In the genomic region with DNA sequence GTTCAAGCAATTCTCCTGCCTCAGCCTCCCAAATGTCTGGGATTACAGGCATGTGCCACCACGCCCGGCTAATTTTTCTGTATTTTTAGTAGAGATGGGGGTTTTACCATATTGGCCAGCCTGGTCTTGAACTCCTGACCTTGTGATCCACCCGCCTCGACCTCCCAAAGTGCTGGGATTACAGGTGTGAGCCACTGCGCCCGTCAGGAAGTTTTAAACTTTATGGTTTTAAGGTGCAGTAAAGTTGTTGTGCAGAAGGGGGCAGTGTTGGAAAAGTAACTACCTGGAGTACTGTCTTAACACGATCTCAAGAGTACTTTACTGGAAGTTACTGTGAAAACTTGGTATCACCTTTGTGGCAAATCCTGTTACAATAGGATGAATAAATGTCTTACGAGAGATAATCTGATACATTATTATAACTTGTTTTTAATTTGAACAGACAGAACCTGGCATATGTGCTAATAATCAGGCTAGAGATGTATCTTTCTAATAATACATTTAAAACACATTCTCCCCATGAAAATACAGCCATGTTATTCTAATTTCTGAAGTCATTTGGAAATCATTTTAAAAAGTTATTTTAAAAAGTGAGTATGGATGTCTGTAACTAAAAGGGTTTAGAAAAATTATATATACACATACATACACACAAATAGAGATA, we compare ENCODE assay signal across 7 cellular contexts. TPM values are rescaled to one million over a fixed set of nuclear protein-coding genes. Genes with fewer than 3 reads are reported as not detected.
DNase-seq lines count a peak whose midpoint lies in the region; ATAC-seq and TF ChIP-seq lines count a peak whose summit lies in the region.

No MANE protein-coding gene starts in this region.

- H3K4me1 Mint-ChIP-seq in activated naive CD8-positive, alpha-beta T cell treated with anti-CD3 and anti-CD28 coated beads, Interleukin-2, amount 10 ng/mL, durations not matched to agents 7 days and 5 days = peaks cover 2% of the 10 kb centered on the region

- in situ Hi-C loops in SK-MEL-5 (cut with HindIII; ENCODE audit: low pct_unique_long_range_greater_than_20kb, low sequenced_read_pairs) = no loop called here

- 9% methylated on average over 8 of the region's 8 CpGs for WGBS in smooth muscle cell (ENCODE audit: low lambda C conversion rate)

- H3K9me3 Mint-ChIP-seq in activated naive CD8-positive, alpha-beta T cell treated with anti-CD3 and anti-CD28 coated beads, Interleukin-2, amount 10 ng/mL, durations not matched to agents 7 days and 5 days = no peaks in the 10 kb centered on the region

- peak; percentile 65 for TF ChIP-seq CTCF in GM10266 (IDR thresholded peaks at IDR 0.05; ENCODE audit: control insufficient read depth, insufficient read depth, low read depth, missing control alignments)
- TF ChIP-seq CTCF in KMS-11 (conservative IDR thresholded peaks at IDR 0.05; ENCODE audit: low read depth, low read length) = peak; percentile 76
- peak; percentile 33 to 75 for TF ChIP-seq CTCF in right atrium auricular region (IDR thresholded peaks at IDR 0.05)
- peak; percentile 67 for TF ChIP-seq CTCF in smooth muscle cell (IDR thresholded peaks at IDR 0.05; ENCODE audit: borderline replicate concordance, insufficient read depth, poor library complexity, severe bottlenecking)

- H3K36me3 ChIP-seq in KMS-11 (ENCODE audit: insufficient read depth) = no peaks in the 10 kb centered on the region
- H3K36me3 ChIP-seq in right atrium auricular region = no peaks in the 10 kb centered on the region
- H3K36me3 ChIP-seq in smooth muscle cell (ENCODE audit: low read depth) = no peaks in the 10 kb centered on the region

- H3K9ac ChIP-seq in KMS-11 (no peak overlapping the region), smooth muscle cell (ENCODE audit: low read depth) (no peak overlapping the region)

- H3K27ac Mint-ChIP-seq in activated naive CD8-positive, alpha-beta T cell treated with anti-CD3 and anti-CD28 coated beads, Interleukin-2, amount 10 ng/mL, durations not matched to agents 7 days and 5 days = no peak overlapping the region

- POLR2A ChIA-PET in activated naive CD8-positive, alpha-beta T cell treated with anti-CD3 and anti-CD28 coated beads, Interleukin-2, amount 10 ng/mL, durations not matched to agents 7 days and 5 days (lab: Charles Lee) = interaction anchor here (0.7 kb wide), 2 partner anchors 10 to 1138 kb away, joined by 3 to 4 read pairs; no protein-coding TSS in a partner anchor

- H3K4me3 ChIP-seq in KMS-11 (IDR thresholded peaks at IDR 0.05; ENCODE audit: insufficient read depth, low read depth, low read length) (no peak overlapping the region), right atrium auricular region (no peak overlapping the region), smooth muscle cell (no peak overlapping the region)

- no peak overlapping the region for H3K4me3 Mint-ChIP-seq in activated naive CD8-positive, alpha-beta T cell treated with anti-CD3 and anti-CD28 coated beads, Interleukin-2, amount 10 ng/mL, durations not matched to agents 7 days and 5 days

- H3K27me3 Mint-ChIP-seq in activated naive CD8-positive, alpha-beta T cell treated with anti-CD3 and anti-CD28 coated beads, Interleukin-2, amount 10 ng/mL, durations not matched to agents 7 days and 5 days = peaks cover 27% of the 10 kb centered on the region

- H2AFZ ChIP-seq in KMS-11 (ENCODE audit: low read depth) = no peak overlapping the region
- H2AFZ ChIP-seq in smooth muscle cell (ENCODE audit: low read depth) = no peak overlapping the region

- H3K27ac ChIP-seq in KMS-11 (no peak overlapping the region), right atrium auricular region (no peak overlapping the region), smooth muscle cell (ENCODE audit: low read depth) (no peak overlapping the region)

- H3K9me3 ChIP-seq in right atrium auricular region (no peaks in the 10 kb centered on the region), smooth muscle cell (replicated peaks; ENCODE audit: low read depth) (no peaks in the 10 kb centered on the region)

- H3K27me3 ChIP-seq in KMS-11 (ENCODE audit: insufficient read depth, low read depth) = no peaks in the 10 kb centered on the region
- no peaks in the 10 kb centered on the region for H3K27me3 ChIP-seq in right atrium auricular region
- H3K27me3 ChIP-seq in smooth muscle cell (ENCODE audit: low read depth) = no peaks in the 10 kb centered on the region

- H3F3A ChIP-seq in smooth muscle cell (ENCODE audit: low read depth) = no peaks in the 10 kb centered on the region

- no peaks in the 10 kb centered on the region for H3K4me1 ChIP-seq in KMS-11 (ENCODE audit: low read depth, poor library complexity, severe bottlenecking)
- H3K4me1 ChIP-seq in right atrium auricular region = peaks cover 0 to 4% of the 10 kb centered on the region in 2 donors
- H3K4me1 ChIP-seq in smooth muscle cell (ENCODE audit: low read depth) = no peaks in the 10 kb centered on the region

- no peak overlapping the region for H3K4me2 ChIP-seq in KMS-11
- H3K4me2 ChIP-seq in smooth muscle cell = no peak overlapping the region

- H3K36me3 Mint-ChIP-seq in activated naive CD8-positive, alpha-beta T cell treated with anti-CD3 and anti-CD28 coated beads, Interleukin-2, amount 10 ng/mL, durations not matched to agents 7 days and 5 days = no peaks in the 10 kb centered on the region

- peak; percentile 48 for DNase-seq in GM10266 (ENCODE audit: extremely low spot score)
- peak; percentile 75 for DNase-seq in SK-MEL-5 (ENCODE audit: low read depth, low spot score)
- no peak for DNase-seq in activated naive CD8-positive, alpha-beta T cell treated with anti-CD3 and anti-CD28 coated beads, Interleukin-2, amount 10 ng/mL, durations not matched to agents 7 days and 5 days
- no peak for DNase-seq in right atrium auricular region (ENCODE audit: low spot score)
- DNase-seq in smooth muscle cell (lab: John Stamatoyannopoulos, UW; ENCODE audit: unreplicated experiment) = no peak

- peak; percentile 75 for ATAC-seq in activated naive CD8-positive, alpha-beta T cell treated with anti-CD3 and anti-CD28 coated beads, Interleukin-2, amount 10 ng/mL, durations not matched to agents 7 days and 5 days (ENCODE audit: low read depth)
- ATAC-seq in HG03342 (IDR thresholded peaks at IDR 0.05; ENCODE audit: unreplicated experiment) = no peak

- H4K20me1 ChIP-seq in KMS-11 (ENCODE audit: insufficient read depth) = no peaks in the 10 kb centered on the region; the same call in 1 of the 2 replicates
- H4K20me1 ChIP-seq in smooth muscle cell (ENCODE audit: low read depth) = no peaks in the 10 kb centered on the region

- H3K79me2 ChIP-seq in KMS-11 (ENCODE audit: insufficient read depth, low read depth) = no peaks in the 10 kb centered on the region
- H3K79me2 ChIP-seq in smooth muscle cell (ENCODE audit: low read depth) = no peaks in the 10 kb centered on the region

RNA-seq across cellular contexts. Expression of a gene that starts 10.8 kb away (rescaled TPM):
- 0.88 and 1.2 TPM in 2 replicates for total RNA-seq in SK-MEL-5 (2014; rRNA removed; shearing (Covaris generic))
- 0.37 TPM in 1 of 2 replicates, not detected in the other for polyA plus RNA-seq in SK-MEL-5 (2015; cell fraction: cytosol; rRNA removed)
- 0.16 and 0.73 TPM in 2 replicates for polyA plus RNA-seq in SK-MEL-5 (2015; cell fraction: nucleus; rRNA removed)
- total RNA-seq in activated naive CD8-positive, alpha-beta T cell treated with anti-CD3 and anti-CD28 coated beads, Interleukin-2, amount 10 ng/mL, durations not matched to agents 7 days and 5 days = 1 to 10 TPM; 1.4 to 1.9 TPM
- under 1 TPM in 1 of 2 donors, not detected in 1; 0.30 TPM for total RNA-seq in right atrium auricular region
- total RNA-seq in smooth muscle cell = 1.2 and 1.9 TPM in 2 replicates
- polyA plus RNA-seq in smooth muscle cell = 0.56 and 1.9 TPM in 2 replicates

RNA-seq across cellular contexts. Expression of a gene that starts 48.7 kb away (rescaled TPM):
- 28.1 and 33.7 TPM in 2 replicates for total RNA-seq in SK-MEL-5 (2014; rRNA removed; shearing (Covaris generic))
- polyA plus RNA-seq in SK-MEL-5 (2015; cell fraction: cytosol; rRNA removed) = 18.7 and 25.5 TPM in 2 replicates
- polyA plus RNA-seq in SK-MEL-5 (2015; cell fraction: nucleus; rRNA removed) = 22.0 and 39.4 TPM in 2 replicates
- 10 to 100 TPM; 15.1 to 16.0 TPM for total RNA-seq in activated naive CD8-positive, alpha-beta T cell treated with anti-CD3 and anti-CD28 coated beads, Interleukin-2, amount 10 ng/mL, durations not matched to agents 7 days and 5 days
- total RNA-seq in right atrium auricular region = 10 to 100 TPM in 1 of 2 donors, 1 to 10 TPM in 1; 7.0 to 16.2 TPM
- 6.5 and 13.1 TPM in 2 replicates for total RNA-seq in smooth muscle cell
- polyA plus RNA-seq in smooth muscle cell = 8.5 and 9.7 TPM in 2 replicates

Comparison
In these comparisons a context has a peak if more than half of its experiments do, and no peak if none do; other contexts are left out.
1. DNase-seq: peak in GM10266 (single experiment) and SK-MEL-5 (single experiment); none in activated naive CD8-positive, alpha-beta T cell treated with anti-CD3 and anti-CD28 coated beads, Interleukin-2, amount 10 ng/mL, durations not matched to agents 7 days and 5 days (single experiment), right atrium auricular region (single experiment) and smooth muscle cell (single experiment).
2. Peak in every context shown above with its lines, with median percentiles within 50 percentile points of each other: CTCF ChIP-seq.